In genomic region chr16:70675851-70676513, GRCh38 we compare ENCODE assay signal across 1 cellular context.
TF ChIP-seq lines count a peak whose summit lies in the region.

No MANE protein-coding gene starts in this region.

TF ChIP-seq in IMR-90, 13 proteins besides CTCF, POLR2A, EP300 and RAD21 (continued from another document):
- TF ChIP-seq, protein P1, sequence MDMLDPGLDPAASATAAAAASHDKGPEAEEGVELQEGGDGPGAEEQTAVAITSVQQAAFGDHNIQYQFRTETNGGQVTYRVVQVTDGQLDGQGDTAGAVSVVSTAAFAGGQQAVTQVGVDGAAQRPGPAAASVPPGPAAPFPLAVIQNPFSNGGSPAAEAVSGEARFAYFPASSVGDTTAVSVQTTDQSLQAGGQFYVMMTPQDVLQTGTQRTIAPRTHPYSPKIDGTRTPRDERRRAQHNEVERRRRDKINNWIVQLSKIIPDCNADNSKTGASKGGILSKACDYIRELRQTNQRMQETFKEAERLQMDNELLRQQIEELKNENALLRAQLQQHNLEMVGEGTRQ (IDR thresholded peaks at IDR 0.05; ENCODE audit: low read depth, low read length) = no peak
- TF ChIP-seq MXI1 (IDR thresholded peaks at IDR 0.05; ENCODE audit: borderline replicate concordance, low read depth, low read length) (no peak), CHD1 (IDR thresholded peaks at IDR 0.05; ENCODE audit: low read depth, low read length) (no peak), SMC3 (IDR thresholded peaks at IDR 0.05; ENCODE audit: low read depth, low read length) (no peak), CEBPB (IDR thresholded peaks at IDR 0.05; ENCODE audit: low read depth, low read length) (no peak), NFE2L2 (IDR thresholded peaks at IDR 0.05; ENCODE audit: low read depth, low read length) (no peak), MAZ (IDR thresholded peaks at IDR 0.05; ENCODE audit: borderline replicate concordance, low read depth, low read length) (no peak)
